In the genomic region with DNA sequence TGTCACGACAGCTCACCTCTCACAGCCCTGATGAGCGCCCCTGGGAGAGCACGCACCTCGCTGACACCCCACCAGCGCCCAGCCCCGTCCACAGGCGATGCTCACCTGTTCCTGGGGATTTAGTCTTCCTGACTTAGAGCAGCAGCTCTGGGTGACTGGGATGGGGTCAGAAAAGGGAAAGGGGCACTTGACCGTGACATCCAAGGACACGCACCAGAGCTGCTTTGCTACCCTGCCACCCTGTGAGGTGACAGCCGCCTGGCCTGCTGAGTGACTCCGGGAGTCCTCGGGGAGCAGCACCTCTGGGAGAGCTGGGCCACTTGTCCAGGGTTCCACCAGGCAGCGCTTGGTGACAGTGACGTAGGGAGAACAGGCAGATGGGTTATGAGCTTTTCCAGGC, we compare ENCODE assay signal across 19 cellular contexts.
DNase-seq lines count a peak whose midpoint lies in the region; ATAC-seq, FAIRE-seq and TF ChIP-seq lines count a peak whose summit lies in the region.
"Had no signal": no experiment of that assay in that cellular context is flagged by ENCODE, and none has a peak within 500 bp of the region (broad histone marks: within the 10 kb centered on the region; RNA-seq: fewer than 3 reads in every experiment).

No MANE protein-coding gene starts in this region.

- BruUV-seq in Calu3 (replicated peaks; lab: Mats Ljungman, UMichigan): no TSS peak

- no peak overlapping the region for H4K5ac ChIP-seq in H1 (ENCODE audit: insufficient read length, low read depth, low read length)

- H4K8ac ChIP-seq in H1 (ENCODE audit: extremely low read depth, insufficient read depth, low read length): no peak overlapping the region

- H3K4me1 Mint-ChIP-seq in Calu3 (ENCODE audit: low read depth, unreplicated experiment): peaks cover 26% of the 10 kb centered on the region

- H3K14ac ChIP-seq in H1 (ENCODE audit: insufficient read length): no peak overlapping the region

- CTCF ChIA-PET in A549 (lab: Yijun Ruan, JAX) (interaction anchor here (0.6 to 3.3 kb wide), 7 partner anchors 9 to 158 kb away, joined by 3 to 18 read pairs (median 4); no protein-coding TSS in a partner anchor), Calu3 (lab: Charles Lee) (interaction anchor here (0.6 kb wide), 1 partner anchor 310 kb away, joined by 3 read pairs; no protein-coding TSS in a partner anchor), H1 (lab: Charles Lee; ENCODE audit: partially characterized antibody) (interaction anchor here (0.8 to 5.6 kb wide), 6 partner anchors 8 to 30 kb away, joined by 3 to 29 read pairs (median 4); no protein-coding TSS in a partner anchor)

- no peak overlapping the region for H3K56ac ChIP-seq in H1 (replicated peaks; ENCODE audit: insufficient read length, low read depth, low read length)

- H2BK12ac ChIP-seq in H1 (ENCODE audit: low read depth, low read length): 0 out of 2 replicates have a peak overlapping the region, but pooled peaks have one; percentile 39

- no peak overlapping the region for H3K4ac ChIP-seq in H1 (replicated peaks; ENCODE audit: insufficient read length, low read depth, low read length)

- FAIRE-seq in A549 (lab: Jason Lieb, UNC) (no peak), H1 (lab: Jason Lieb, UNC) (no peak)

- H4K20me1 ChIP-seq in H1 (replicated peaks in 1 of 2; ENCODE audit: control insufficient read depth in 1 of 2, insufficient read depth in 2 of 2, low read length in 2 of 2) (no peaks in the 10 kb centered on the region), osteoblast (ENCODE audit: insufficient read depth, low read length) (no peaks in the 10 kb centered on the region)

- H3K9ac ChIP-seq in H1 (replicated peaks in 1 of 4; ENCODE audit: extremely low read depth in 1 of 4, low read depth in 3 of 4, low read length in 3 of 4): no peak overlapping the region

- H3K23ac ChIP-seq in H1 (ENCODE audit: insufficient read length): no peak overlapping the region

- TF ChIP-seq POLR2A in A549 (IDR thresholded peaks at IDR 0.05; ENCODE audit: low read length): no peak
- no peak for TF ChIP-seq POLR2A in H1 (IDR thresholded peaks at IDR 0.05; ENCODE audit: control extremely low read depth in 1 of 2, low read depth in 2 of 2, low read length in 2 of 2)

- H3K27ac ChIP-seq in A549 (peak overlapping the region; percentile 91 to 94; a peak in 5 of 6 replicates), H1 (ENCODE audit: low read depth, low read length) (no peak overlapping the region), osteoblast (ENCODE audit: low read depth, low read length) (no peak overlapping the region)

- peak overlapping the region; percentile 85; the same call in 2 of the 3 replicates for H3K4me2 ChIP-seq in A549
- no peak overlapping the region for H3K4me2 ChIP-seq in H1 (ENCODE audit: insufficient read depth in 1 of 2, low read depth in 2 of 2, low read length in 2 of 2)
- no peak overlapping the region for H3K4me2 ChIP-seq in osteoblast (ENCODE audit: insufficient read depth, low read length)
- H3K4me2 ChIP-seq: hepatocyte had no signal

- H2BK120ac ChIP-seq in H1 (replicated peaks; ENCODE audit: low read depth, low read length): no peak overlapping the region

- no peaks in the 10 kb centered on the region for H3K23me2 ChIP-seq in H1 (ENCODE audit: low read depth, low read length)

- H3K79me2 ChIP-seq in H1 (ENCODE audit: control insufficient read depth in 1 of 2, insufficient read depth in 2 of 2, low read length in 2 of 2) (no peaks in the 10 kb centered on the region), osteoblast (ENCODE audit: insufficient read depth, low read length) (no peaks in the 10 kb centered on the region)
- H3K79me2 ChIP-seq: hepatocyte had no signal

- H3K18ac ChIP-seq in H1 (ENCODE audit: extremely low read depth, low read length): no peak overlapping the region

- H3K36me3 ChIP-seq in H1 (ENCODE audit: control insufficient read depth in 2 of 4, insufficient read depth in 4 of 4, low read length in 3 of 4): no peaks in the 10 kb centered on the region
- no peaks in the 10 kb centered on the region for H3K36me3 ChIP-seq in osteoblast (ENCODE audit: insufficient read depth, low read length)
- H3K36me3 ChIP-seq: prostate gland had no signal

- no peaks in the 10 kb centered on the region for H3K79me1 ChIP-seq in H1 (ENCODE audit: low read depth, low read length)

- DNase-seq in A549 (ENCODE audit: low read depth in 1 of 2, low spot score in 1 of 2): no peak
- no peak for DNase-seq in Calu3
- DNase-seq in H1 (ENCODE audit: low read depth in 1 of 2, low spot score in 2 of 2): no peak
- peak; percentile 22 for DNase-seq in osteoblast (ENCODE audit: insufficient read length, low spot score, missing footprints)
- DNase-seq in NCI-H1694 (lab: John Stamatoyannopoulos, UW): no peak
- no peak for DNase-seq in EL
- DNase-seq: activated CD4-positive, alpha-beta T cell treated with anti-CD3 and anti-CD28 coated beads for 36 hours; Kasumi-1; naive B cell; NCI-H1092; NCI-H2081 treated with DMSO at 0.1 percent for 48 hours; NCI-H524; stimulated activated CD4-positive, alpha-beta T cell treated with anti-CD3 and anti-CD28 coated beads, Interleukin-4, amount 100 ng/mL, for 24 hours; SW 1271 had no signal

- no peaks in the 10 kb centered on the region for H3K9me3 ChIP-seq in A549
- H3K9me3 ChIP-seq in H1 (ENCODE audit: insufficient read depth in 2 of 2, low read depth in 1 of 2, low read length in 1 of 2): no peaks in the 10 kb centered on the region
- no peaks in the 10 kb centered on the region for H3K9me3 ChIP-seq in osteoblast (ENCODE audit: low read depth, low read length)
- H3K9me3 ChIP-seq: prostate gland had no signal

- ATAC-seq in A549: no peak
- no peak for ATAC-seq in HG02884 (IDR thresholded peaks at IDR 0.05; ENCODE audit: unreplicated experiment)
- ATAC-seq in HG02885 (IDR thresholded peaks at IDR 0.05; ENCODE audit: poor library complexity, unreplicated experiment): no peak

- H3K4me1 ChIP-seq in A549 (peaks cover 34% of the 10 kb centered on the region), H1 (replicated peaks in 1 of 4; ENCODE audit: control insufficient read depth in 3 of 4, insufficient read depth in 4 of 4, low read length in 3 of 4) (peaks cover 0 to 3% (median 1%) of the 10 kb centered on the region in 4 experiments; a peak in 2 of 7 replicates), osteoblast (ENCODE audit: insufficient read depth, low read length) (peaks cover 11% of the 10 kb centered on the region)
- H3K4me1 ChIP-seq: prostate gland had no signal

- H4K91ac ChIP-seq in H1 (replicated peaks; ENCODE audit: insufficient read length, low read length): peak overlapping the region; percentile 81

- H2BK15ac ChIP-seq in H1 (ENCODE audit: low read length): no peak overlapping the region

- H3K27me3 ChIP-seq in H1 (replicated peaks in 1 of 4; ENCODE audit: control insufficient read depth in 3 of 4, extremely low read depth in 1 of 4, insufficient read depth in 3 of 4, low read length in 3 of 4): no peaks in the 10 kb centered on the region; a peak in 1 of 7 replicates
- H3K27me3 ChIP-seq in osteoblast (ENCODE audit: insufficient read depth, low read length): no peaks in the 10 kb centered on the region
- H3K27me3 ChIP-seq: hepatocyte had no signal

- H2BK5ac ChIP-seq in H1 (ENCODE audit: low read depth, low read length): no peak overlapping the region

- WGBS in A549 (ENCODE audit: missing lambda C conversion rate): 93% methylated on average over 14 of the region's 14 CpGs
- 96% methylated on average over 14 of the region's 14 CpGs; no CpG with 5 or more reads in 1 of the 2 experiments for WGBS in H1 (ENCODE audit: extremely low coverage in 1 of 2, insufficient coverage in 1 of 2, insufficient read length in 1 of 2, insufficient replicate concordance in 2 of 2, low coverage in 1 of 2, low lambda C conversion rate in 2 of 2, missing lambda C conversion rate in 1 of 2), 2 experiments

- TF ChIP-seq RAD21 in A549 (conservative IDR thresholded peaks at IDR 0.05 in 1 of 2, IDR thresholded peaks at IDR 0.05 in 1 of 2): no peak
- TF ChIP-seq RAD21 in H1 (IDR thresholded peaks at IDR 0.05 in 1 of 2, conservative IDR thresholded peaks at IDR 0.05 in 1 of 2; ENCODE audit: low read depth in 2 of 2, low read length in 2 of 2): no peak

- H3K9me3 Mint-ChIP-seq in Calu3 (ENCODE audit: low read depth, unreplicated experiment): no peaks in the 10 kb centered on the region
- H3K9me3 Mint-ChIP-seq: naive B cell had no signal

- H3K4me3 ChIP-seq in A549 (no peak overlapping the region), H1 (ENCODE audit: extremely low read depth in 1 of 4, insufficient read depth in 2 of 4, low read depth in 3 of 4, low read length in 4 of 4) (no peak overlapping the region), osteoblast (ENCODE audit: insufficient read depth, low read length) (no peak overlapping the region)
- H3K4me3 ChIP-seq: coronary artery, hepatocyte, prostate gland had no signal

- no peak overlapping the region for H2AK5ac ChIP-seq in H1 (ENCODE audit: low read depth, low read length)

- H3K27ac Mint-ChIP-seq in Calu3 (ENCODE audit: unreplicated experiment): peak overlapping the region; percentile 11

- H2BK20ac ChIP-seq in H1 (ENCODE audit: low read length): no peak overlapping the region

- TF ChIP-seq EP300 in A549 (IDR thresholded peaks at IDR 0.05): no peak
- no peak for TF ChIP-seq EP300 in H1 (IDR thresholded peaks at IDR 0.05; ENCODE audit: borderline replicate concordance in 1 of 2, low read depth in 2 of 2, low read length in 2 of 2)

- no peak overlapping the region for H3K4me3 Mint-ChIP-seq in Calu3 (ENCODE audit: low read depth, unreplicated experiment)
- H3K4me3 Mint-ChIP-seq: activated CD4-positive, alpha-beta T cell treated with anti-CD3 and anti-CD28 coated beads for 36 hours had no signal

- H2AFZ ChIP-seq in H1 (ENCODE audit: low read length): no peak overlapping the region
- no peak overlapping the region for H2AFZ ChIP-seq in osteoblast (ENCODE audit: low read length)
- H2AFZ ChIP-seq: hepatocyte had no signal

- POLR2A ChIA-PET in A549 (lab: Yijun Ruan, JAX): interaction anchor here (1.2 to 1.9 kb wide), 2 partner anchors 17 to 97 kb away, joined by 3 to 8 read pairs; no protein-coding TSS in a partner anchor
- POLR2A ChIA-PET in H1 (lab: Charles Lee; ENCODE audit: partially characterized antibody): interaction anchor here (0.8 kb wide), 1 partner anchor 212 kb away, joined by 3 read pairs; no protein-coding TSS in a partner anchor

- H3K36me3 Mint-ChIP-seq in Calu3 (ENCODE audit: insufficient read depth, unreplicated experiment): peaks cover 5% of the 10 kb centered on the region

- intact Hi-C loops in Calu3 (cut with micrococcal nuclease; ENCODE audit: unreplicated experiment): no loop called here

- no peaks in the 10 kb centered on the region for H3K27me3 Mint-ChIP-seq in Calu3 (ENCODE audit: unreplicated experiment)
- H3K27me3 Mint-ChIP-seq: activated CD4-positive, alpha-beta T cell treated with anti-CD3 and anti-CD28 coated beads for 36 hours; naive B cell had no signal

- TF ChIP-seq CTCF in A549 (IDR thresholded peaks at IDR 0.05) (no peak), Calu3 (IDR thresholded peaks at IDR 0.05; ENCODE audit: unreplicated experiment) (no peak), H1 (IDR thresholded peaks at IDR 0.05; ENCODE audit: control extremely low read depth in 1 of 3, insufficient read depth in 1 of 3, low read depth in 1 of 3, low read length in 3 of 3) (no peak), osteoblast (IDR thresholded peaks at IDR 0.05; ENCODE audit: extremely low read depth, low read depth, low read length) (no peak)

TF ChIP-seq in A549, 52 proteins besides CTCF, POLR2A, EP300 and RAD21 (continues in another document):
- no peak for TF ChIP-seq ZNF302 (CRISPR knock-in tag; IDR thresholded peaks at IDR 0.05)

Comparison
In these comparisons a context has a peak if more than half of its experiments do, and no peak if none do; other contexts are left out.
1. H3K27ac ChIP-seq: peak in A549 (2 of 2); none in H1 (single experiment) and osteoblast (single experiment).